ENCODE assay signal across 9 cellular contexts in genomic region chrX:149931355-149931754, GRCh38. TPM values are rescaled to one million over a fixed set of nuclear protein-coding genes. Genes with fewer than 3 reads are reported as not detected.
"Had no signal": no experiment of that assay in that cellular context is flagged by ENCODE, and none has a peak within 500 bp of the region (broad histone marks: within the 10 kb centered on the region; RNA-seq: fewer than 3 reads in every experiment).

No MANE protein-coding gene starts in this region.

RNA-seq across cellular contexts. Expression of gene HSFX4, which starts 2.0 kb away (rescaled TPM):
- total RNA-seq: LHCN-M2, MCF 10A, NCI-H460, OCI-LY7, PC-9, Right ventricle myocardium inferior, RPMI7951, SJCRH30, SK-MEL-5 had no signal

RNA-seq across cellular contexts. Expression of gene MAGEA8, which starts 50.4 kb away (rescaled TPM):
- total RNA-seq: LHCN-M2, MCF 10A, NCI-H460, OCI-LY7, PC-9, Right ventricle myocardium inferior, SJCRH30, SK-MEL-5 had no signal
